12 cellular contexts compared by ENCODE assay signal in genomic region chr7:110573862-110574528, GRCh38.
DNase-seq lines count a peak whose midpoint lies in the region; ATAC-seq and TF ChIP-seq lines count a peak whose summit lies in the region.
"Had no signal": no experiment of that assay in that cellular context is flagged by ENCODE, and none has a peak within 500 bp of the region (broad histone marks: within the 10 kb centered on the region; RNA-seq: fewer than 3 reads in every experiment).

No MANE protein-coding gene starts in this region.

- H3K9me3 ChIP-seq in right atrium auricular region (no peaks in the 10 kb centered on the region), mucosa of descending colon (no peaks in the 10 kb centered on the region)
- H3K9me3 ChIP-seq: adrenal gland had no signal

- H3K4me1 Mint-ChIP-seq in chondrocyte (ENCODE audit: low read depth): peaks cover 18% of the 10 kb centered on the region

- H3K36me3 ChIP-seq in right atrium auricular region: no peaks in the 10 kb centered on the region
- no peaks in the 10 kb centered on the region for H3K36me3 ChIP-seq in mucosa of descending colon (ENCODE audit: low read depth)
- H3K36me3 ChIP-seq: adrenal gland had no signal

- DNase-seq in ELR (ENCODE audit: low read depth): peak; percentile 93
- peak; percentile 15 for DNase-seq in NCI-H460 (ENCODE audit: extremely low read depth, low read depth)
- DNase-seq in chondrocyte (ENCODE audit: low spot score): no peak
- peak; percentile 5 for DNase-seq in myocyte (ENCODE audit: low read depth)
- DNase-seq in activated effector memory CD4-positive, alpha-beta T cell treated with anti-CD3 and anti-CD28 coated beads, Interleukin-2, amount 50 U/mL, for 16 hours: no peak
- DNase-seq in NCI-H2029 (lab: John Stamatoyannopoulos, UW): no peak
- no peak for DNase-seq in right atrium auricular region (ENCODE audit: low spot score)
- no peak for DNase-seq in mucosa of descending colon
- DNase-seq: NCI-H1436 had no signal

- H3K36me3 Mint-ChIP-seq in chondrocyte (ENCODE audit: low read depth): no peaks in the 10 kb centered on the region

- no peak for ATAC-seq in mucosa of descending colon

- no peak for TF ChIP-seq CTCF in chondrocyte (IDR thresholded peaks at IDR 0.05)
- TF ChIP-seq CTCF in right atrium auricular region (IDR thresholded peaks at IDR 0.05): no peak
- TF ChIP-seq CTCF in mucosa of descending colon (IDR thresholded peaks at IDR 0.05): no peak

- intact Hi-C loops in mucosa of descending colon (cut with DNase I, micrococcal nuclease): no loop called here

- peak overlapping the region; percentile 42 for H3K27ac Mint-ChIP-seq in chondrocyte (ENCODE audit: unreplicated experiment)
- H3K27ac Mint-ChIP-seq: T-helper 1 cell treated with Interleukin-12 subunit alpha and Interleukin-12 subunit beta and Interleukin-4 antibody, amounts not matched to agents 30 μg/mL and 1 μg/mL, for 36 hours had no signal

- H3K9me3 Mint-ChIP-seq in chondrocyte (ENCODE audit: low read depth): no peaks in the 10 kb centered on the region
- H3K9me3 Mint-ChIP-seq: nephron; T-helper 1 cell treated with Interleukin-12 subunit alpha and Interleukin-12 subunit beta and Interleukin-4 antibody, amounts not matched to agents 30 μg/mL and 1 μg/mL, for 36 hours had no signal

- H3K4me3 ChIP-seq in right atrium auricular region: no peak overlapping the region
- no peak overlapping the region for H3K4me3 ChIP-seq in mucosa of descending colon
- H3K4me3 ChIP-seq: adrenal gland had no signal

- H3K27ac ChIP-seq in right atrium auricular region: no peak overlapping the region
- H3K27ac ChIP-seq: adrenal gland had no signal

- H3K27me3 Mint-ChIP-seq in chondrocyte (ENCODE audit: low read depth): no peaks in the 10 kb centered on the region

- no peak overlapping the region for H3K4me3 Mint-ChIP-seq in chondrocyte (ENCODE audit: unreplicated experiment)
- H3K4me3 Mint-ChIP-seq: nephron; T-helper 1 cell treated with Interleukin-12 subunit alpha and Interleukin-12 subunit beta and Interleukin-4 antibody, amounts not matched to agents 30 μg/mL and 1 μg/mL, for 36 hours had no signal

- H3K4me1 ChIP-seq in right atrium auricular region (no peaks in the 10 kb centered on the region), mucosa of descending colon (ENCODE audit: low read depth) (no peaks in the 10 kb centered on the region)

- no peaks in the 10 kb centered on the region for H3K27me3 ChIP-seq in right atrium auricular region
- H3K27me3 ChIP-seq: adrenal gland had no signal

Comparison
In these comparisons a context has a peak if more than half of its experiments do, and no peak if none do; other contexts are left out.
1. DNase-seq: peak in ELR (single experiment), NCI-H460 (single experiment) and myocyte (single experiment); none in chondrocyte (single experiment), activated effector memory CD4-positive, alpha-beta T cell treated with anti-CD3 and anti-CD28 coated beads, Interleukin-2, amount 50 U/mL, for 16 hours (single experiment), NCI-H2029 (single experiment), right atrium auricular region (single experiment) and mucosa of descending colon (0 of 3).